In genomic region chr1:203858055-203858454, GRCh38 we compare ENCODE assay signal across 13 cellular contexts. TPM values are rescaled to one million over a fixed set of nuclear protein-coding genes. Genes with fewer than 3 reads are reported as not detected.
DNase-seq lines count a peak whose midpoint lies in the region; ATAC-seq and TF ChIP-seq lines count a peak whose summit lies in the region.
"Had no signal": no experiment of that assay in that cellular context is flagged by ENCODE, and none has a peak within 500 bp of the region (broad histone marks: within the 10 kb centered on the region; RNA-seq: fewer than 3 reads in every experiment).

No MANE protein-coding gene starts in this region.

- no TSS peak for BruUV-seq in Calu3 (replicated peaks; lab: Mats Ljungman, UMichigan)

- POLR2A ChIA-PET in SK-N-SH (lab: Yijun Ruan, JAX) = no interaction called here

- 28% methylated on average over 2 of the region's 2 CpGs for WGBS in SK-N-SH (ENCODE audit: low lambda C conversion rate)
- WGBS in sigmoid colon, 2 donors = 54 to 73% methylated on average over 2 of the region's 2 CpGs

- H4K20me1 ChIP-seq in GM23338 (replicated peaks; ENCODE audit: insufficient read depth) (peaks cover 4% of the 10 kb centered on the region; the same call in 1 of the 2 replicates), SK-N-SH (ENCODE audit: insufficient read depth) (no peaks in the 10 kb centered on the region)

- peaks cover 5% of the 10 kb centered on the region for H3K4me1 ChIP-seq in GM23338 (ENCODE audit: insufficient read depth)
- H3K4me1 ChIP-seq in SK-N-SH (ENCODE audit: control insufficient read depth in 1 of 2, insufficient read depth in 2 of 2, low read depth in 1 of 2, low read length in 1 of 2) = peaks cover 5 to 6% of the 10 kb centered on the region in 2 experiments; a peak in 3 of 4 replicates
- H3K4me1 ChIP-seq in sigmoid colon = peaks cover 0 to 27% (median 23%) of the 10 kb centered on the region in 4 donors

- H2AFZ ChIP-seq in GM23338 (no peak overlapping the region), SK-N-SH (ENCODE audit: low read depth) (no peak overlapping the region)

- no peak overlapping the region for H3K27ac Mint-ChIP-seq in GM23338
- H3K27ac Mint-ChIP-seq in Calu3 (ENCODE audit: unreplicated experiment) = no peak overlapping the region

- H3K9ac ChIP-seq in SK-N-SH = no peak overlapping the region

- no peak overlapping the region for H3K4me3 Mint-ChIP-seq in GM23338
- H3K4me3 Mint-ChIP-seq in Calu3 (ENCODE audit: low read depth, unreplicated experiment) = no peak overlapping the region

- DNase-seq in GM23338 (ENCODE audit: low spot score) (peak; percentile 16), SK-N-SH (no peak), fibroblast of the aortic adventitia (ENCODE audit: low read depth) (peak; percentile 83), sigmoid colon (no peak), Calu3 (no peak), NCI-H2107 (lab: John Stamatoyannopoulos, UW) (no peak)
- DNase-seq: activated CD4-positive, alpha-beta T cell treated with anti-CD3 and anti-CD28 coated beads for 48 hours; activated naive CD4-positive, alpha-beta T cell; DND-41; SJCRH30 had no signal

- H3K9me3 Mint-ChIP-seq in GM23338 (no peaks in the 10 kb centered on the region), Calu3 (ENCODE audit: low read depth, unreplicated experiment) (no peaks in the 10 kb centered on the region)

- TF ChIP-seq RAD21 in SK-N-SH (IDR thresholded peaks at IDR 0.05; ENCODE audit: low read length) = no peak

- H3K4me2 ChIP-seq in GM23338 = no peak overlapping the region
- H3K4me2 ChIP-seq in SK-N-SH = no peak overlapping the region

- H3K36me3 ChIP-seq in GM23338 (ENCODE audit: insufficient read depth) (peaks cover 17% of the 10 kb centered on the region; the same call in 1 of the 2 replicates), SK-N-SH (replicated peaks in 1 of 2; ENCODE audit: control insufficient read depth in 1 of 2, insufficient read depth in 2 of 2, low read length in 1 of 2) (peaks cover 32 to 37% of the 10 kb centered on the region in 2 experiments), sigmoid colon (peaks cover 0 to 36% (median 6%) of the 10 kb centered on the region in 4 donors)

- TF ChIP-seq EP300 in SK-N-SH (IDR thresholded peaks at IDR 0.05; ENCODE audit: borderline replicate concordance in 1 of 2, low read depth in 1 of 2, low read length in 1 of 2) (no peak), sigmoid colon (IDR thresholded peaks at IDR 0.05) (no peak)

- H3K4me3 ChIP-seq in GM23338 (no peak overlapping the region), SK-N-SH (ENCODE audit: low read depth in 2 of 2, low read length in 1 of 2) (no peak overlapping the region), fibroblast of the aortic adventitia (ENCODE audit: low read depth, low read length) (no peak overlapping the region), sigmoid colon (no peak overlapping the region)
- H3K4me3 ChIP-seq: SJCRH30 had no signal

- TF ChIP-seq CTCF in GM23338 (conservative IDR thresholded peaks at IDR 0.05; ENCODE audit: low read depth in 2 of 2) = no peak
- no peak for TF ChIP-seq CTCF in SK-N-SH (IDR thresholded peaks at IDR 0.05)
- no peak for TF ChIP-seq CTCF in fibroblast of the aortic adventitia (IDR thresholded peaks at IDR 0.05; ENCODE audit: insufficient read depth, low read length)
- TF ChIP-seq CTCF in sigmoid colon (IDR thresholded peaks at IDR 0.05) = no peak
- no peak for TF ChIP-seq CTCF in Calu3 (IDR thresholded peaks at IDR 0.05; ENCODE audit: unreplicated experiment)

- no peaks in the 10 kb centered on the region for H3K27me3 ChIP-seq in GM23338 (ENCODE audit: insufficient read depth)
- no peaks in the 10 kb centered on the region for H3K27me3 ChIP-seq in SK-N-SH (ENCODE audit: insufficient read depth)
- no peaks in the 10 kb centered on the region for H3K27me3 ChIP-seq in sigmoid colon
- H3K27me3 ChIP-seq: neutrophil, SJCRH30 had no signal

- no peak for TF ChIP-seq POLR2A in sigmoid colon (IDR thresholded peaks at IDR 0.05)

- H3K36me3 Mint-ChIP-seq in GM23338 (ENCODE audit: low read depth) = peaks cover 18% of the 10 kb centered on the region; the same call in 2 of the 3 replicates
- peaks cover 57% of the 10 kb centered on the region for H3K36me3 Mint-ChIP-seq in Calu3 (ENCODE audit: insufficient read depth, unreplicated experiment)

- no peaks in the 10 kb centered on the region for H3K9me3 ChIP-seq in SK-N-SH
- H3K9me3 ChIP-seq in sigmoid colon = no peaks in the 10 kb centered on the region
- H3K9me3 ChIP-seq: neutrophil, SJCRH30 had no signal

- no peaks in the 10 kb centered on the region for H3F3A ChIP-seq in GM23338 (replicated peaks; ENCODE audit: low read depth)
- H3F3A ChIP-seq in SK-N-SH (replicated peaks; ENCODE audit: insufficient read depth) = peaks cover 56% of the 10 kb centered on the region

- no peaks in the 10 kb centered on the region for H3K9me2 ChIP-seq in GM23338 (ENCODE audit: insufficient read depth)
- H3K9me2 ChIP-seq in SK-N-SH = no peaks in the 10 kb centered on the region

- ATAC-seq in GM23338 (no peak), HG03521 (IDR thresholded peaks at IDR 0.05; ENCODE audit: unreplicated experiment) (no peak), GM18519 (IDR thresholded peaks at IDR 0.05; ENCODE audit: low FRiP score, unreplicated experiment) (no peak)

- H3K79me2 ChIP-seq in GM23338 (replicated peaks; ENCODE audit: insufficient read depth) = peaks cover 14% of the 10 kb centered on the region
- H3K79me2 ChIP-seq in SK-N-SH (ENCODE audit: insufficient read depth) = peaks cover 17% of the 10 kb centered on the region

- peaks cover 5% of the 10 kb centered on the region; the same call in 2 of the 3 replicates for H3K4me1 Mint-ChIP-seq in GM23338
- H3K4me1 Mint-ChIP-seq in Calu3 (ENCODE audit: low read depth, unreplicated experiment) = peaks cover 22% of the 10 kb centered on the region

- H3K27me3 Mint-ChIP-seq in GM23338 (ENCODE audit: insufficient read depth, low read depth, poor library complexity) (peaks cover 3% of the 10 kb centered on the region), Calu3 (ENCODE audit: unreplicated experiment) (no peaks in the 10 kb centered on the region)

- CTCF ChIA-PET in SK-N-SH (lab: Yijun Ruan, JAX) (interaction anchor here (1.2 to 21.7 kb wide), 4 partner anchors 13 to 541 kb away, joined by 4 to 421 read pairs (median 6); no protein-coding TSS in a partner anchor), Calu3 (lab: Charles Lee) (no interaction called here)

- H3K27ac ChIP-seq in GM23338 (ENCODE audit: low read depth) (no peak overlapping the region), SK-N-SH (ENCODE audit: low read depth in 2 of 2, low read length in 1 of 2) (peak overlapping the region in 1 of 2 experiments; percentile 64; a peak in 2 of 4 replicates), sigmoid colon (peak overlapping the region in 3 of 4 donors; percentile 31 to 44 (median 42))
- H3K27ac ChIP-seq: neutrophil, SJCRH30 had no signal

- intact Hi-C loops in sigmoid colon (cut with DNase I) = no loop called here
- intact Hi-C loops in Calu3 (cut with micrococcal nuclease; ENCODE audit: unreplicated experiment) = no loop called here

TF ChIP-seq in GM23338, 12 proteins besides CTCF, POLR2A, EP300 and RAD21 (continues in another document):
- no peak for TF ChIP-seq POLR2AphosphoS5 (IDR thresholded peaks at IDR 0.05; ENCODE audit: low read depth)
- TF ChIP-seq JUNB (IDR thresholded peaks at IDR 0.05; ENCODE audit: unreplicated experiment) = no peak
- no peak for TF ChIP-seq NANOG (IDR thresholded peaks at IDR 0.05; ENCODE audit: borderline replicate concordance)
- no peak for TF ChIP-seq EZH2 (IDR thresholded peaks at IDR 0.05; ENCODE audit: low read depth, unreplicated experiment)
- no peak for TF ChIP-seq STAT1 (IDR thresholded peaks at IDR 0.05; ENCODE audit: unreplicated experiment)
- no peak for TF ChIP-seq EZH2phosphoT487 (IDR thresholded peaks at IDR 0.05; ENCODE audit: unreplicated experiment)
- no peak for TF ChIP-seq ZNF114 (CRISPR knock-in tag; IDR thresholded peaks at IDR 0.05)

TF ChIP-seq in SK-N-SH, 30 proteins besides CTCF, POLR2A, EP300 and RAD21:
- peak; percentile 61; the same call in 1 of the 2 replicates for TF ChIP-seq JUND (IDR thresholded peaks at IDR 0.05)
- TF ChIP-seq MEF2A (IDR thresholded peaks at IDR 0.05; ENCODE audit: borderline replicate concordance, low read depth) = no peak
- 0 out of 2 replicates have a peak, but pooled peaks have one; percentile 4 for TF ChIP-seq PBX3 (IDR thresholded peaks at IDR 0.05)
- 0 out of 2 replicates have a peak, but pooled peaks have one; percentile 9 for TF ChIP-seq TCF12 (IDR thresholded peaks at IDR 0.05)
- TF ChIP-seq IRF3 (IDR thresholded peaks at IDR 0.05; ENCODE audit: low read depth, low read length) = no peak
- no peak for TF ChIP-seq NRF1 (IDR thresholded peaks at IDR 0.05; ENCODE audit: low read depth, low read length)

RNA-seq across cellular contexts. Expression of gene SNRPE, which starts 3.3 kb away (rescaled TPM):
- 99.3 and 105 TPM in 2 replicates for total RNA-seq in GM23338 (2014; rRNA removed; shearing (Covaris generic))
- 885 and 904 TPM in 2 replicates for polyA plus RNA-seq in GM23338 (2016; fragmentation: Nextera tagmentation; extraction: Ambion mirVana)
- polyA plus RNA-seq in SK-N-SH (2012; rRNA removed) = 177 and 359 TPM in 2 replicates
- 253 and 593 TPM in 2 replicates for polyA plus RNA-seq in SK-N-SH (2012; cell fraction: cytosol; rRNA removed)
- polyA plus RNA-seq in SK-N-SH (2012; cell fraction: nucleus; rRNA removed) = 114 and 138 TPM in 2 replicates
- total RNA-seq in fibroblast of the aortic adventitia (ENCODE audit: low replicate concordance) = 95.4 and 105 TPM in 2 replicates
- total RNA-seq in sigmoid colon = 10 to 100 TPM; 23.1 to 66.0 (median 43.4) TPM
- 100 to 1,000 TPM in 2 of 3 donors, 10 to 100 TPM in 1; 93.9 to 140 (median 121) TPM for polyA plus RNA-seq in sigmoid colon
- 195 and 224 TPM in 2 replicates for total RNA-seq in Calu3 (2022)

Comparison
In these comparisons a context has a peak if more than half of its experiments do, and no peak if none do; other contexts are left out.
1. DNase-seq: peak in GM23338 (single experiment) and fibroblast of the aortic adventitia (single experiment); none in SK-N-SH (single experiment), sigmoid colon (single experiment), Calu3 (single experiment) and NCI-H2107 (single experiment).